In genomic region chr3:186048119-186048518, GRCh38 we compare ENCODE assay signal across 28 cellular contexts.
"Had no signal": no experiment of that assay in that cellular context is flagged by ENCODE, and none has a peak within 500 bp of the region (broad histone marks: within the 10 kb centered on the region; RNA-seq: fewer than 3 reads in every experiment).

No MANE protein-coding gene starts in this region.

- H3K4me2 ChIP-seq: smooth muscle cell had no signal

- H2AFZ ChIP-seq: parathyroid adenoma had no signal

- DNase-seq: naive thymus-derived CD8-positive, alpha-beta T cell; nephron progenitor cell; nucleus accumbens; ovary; posterior cingulate gyrus; psoas muscle; right cardiac atrium; stimulated activated CD4-positive, alpha-beta T cell treated with anti-CD3 and anti-CD28 coated beads, Interleukin-15, amount 100 ng/mL, for 24 hours; stimulated activated CD4-positive, alpha-beta T cell treated with anti-CD3 and anti-CD28 coated beads, Interleukin-2, amount 100 ng/mL, for 24 hours; stimulated activated CD4-positive, alpha-beta T cell treated with anti-CD3 and anti-CD28 coated beads, Interleukin-2, amount 100 ng/mL, for 48 hours; stimulated activated CD4-positive, alpha-beta T cell treated with anti-CD3 and anti-CD28 coated beads, Interleukin-4, amount 100 ng/mL, for 24 hours; stimulated activated naive B cell treated with anti-CD40 and anti-IgM and Interleukin-4, amounts not matched to agents 10 μg/mL and 1 μg/mL and 100 μg/mL, for 72 hours; stimulated activated naive CD4-positive, alpha-beta T cell treated with Interleukin-2 at 50 U/mL for 16 hours; stomach; thyroid gland; trophoblast cell had no signal

- ATAC-seq: naive thymus-derived CD8-positive, alpha-beta T cell; natural killer cell treated with Interleukin-12 subunit alpha and Interleukin-12 subunit beta and Interleukin-15 and Interleukin-18, amount 100 ng/mL, for 72 hours; psoas muscle; right cardiac atrium; sciatic nerve; stimulated activated effector memory CD8-positive, alpha-beta T cell treated with anti-CD3 and anti-CD28 coated beads, Interleukin-12 subunit alpha, Interleukin-12 subunit beta, amount 100 ng/mL, for 72 hours; stimulated activated naive B cell treated with anti-CD40 and anti-IgM and Interleukin-4, amounts not matched to agents 10 μg/mL and 1 μg/mL and 100 μg/mL, for 72 hours had no signal

- H3K4me3 ChIP-seq: ovary, psoas muscle, skin epidermis, smooth muscle cell, stomach, thoracic aorta, thyroid gland, tibial nerve, upper lobe of left lung, vagina had no signal

- H3K4me1 ChIP-seq: parathyroid adenoma, psoas muscle, vagina had no signal

- FAIRE-seq: urothelium cell line had no signal

- H3K27ac ChIP-seq: neutrophil, ovary, parathyroid adenoma, psoas muscle, skin epidermis, stomach, thoracic aorta, thyroid gland, tibial nerve, upper lobe of left lung, vagina had no signal

- H3K27me3 ChIP-seq: neutrophil, ovary, thyroid gland, tibial nerve, upper lobe of left lung, vagina had no signal

- H3K36me3 ChIP-seq: neutrophil, ovary, vagina had no signal

- H3K9ac ChIP-seq: parathyroid adenoma had no signal

- H3K79me2 ChIP-seq: parathyroid adenoma had no signal

- H3K9me3 ChIP-seq: neutrophil, ovary, psoas muscle, stomach, thoracic aorta, thyroid gland, tibial nerve, upper lobe of left lung, vagina had no signal
